19 cellular contexts compared by ENCODE assay signal in genomic region chr16:80250376-80250775, GRCh38.
"Had no signal": no experiment of that assay in that cellular context is flagged by ENCODE, and none has a peak within 500 bp of the region (broad histone marks: within the 10 kb centered on the region; RNA-seq: fewer than 3 reads in every experiment).

No MANE protein-coding gene starts in this region.

- H3K27me3 ChIP-seq: left lung, tibial nerve had no signal

- FAIRE-seq: astrocyte, bronchial epithelial cell, islet of Langerhans had no signal

- ATAC-seq: effector memory CD8-positive, alpha-beta T cell; left lung; natural killer cell treated with Interleukin-12 subunit alpha and Interleukin-12 subunit beta and Interleukin-15 and Interleukin-18, amount 100 ng/mL, for 72 hours had no signal

- H3K27ac ChIP-seq: epithelial cell of prostate, left lung, skin epidermis, tibial nerve, WERI-Rb-1 had no signal

- DNase-seq: activated CD4-positive, alpha-beta memory T cell treated with anti-CD3 and anti-CD28 coated beads for 36 hours; activated naive CD4-positive, alpha-beta T cell treated with anti-CD3 and anti-CD28 coated beads, Interleukin-2, amount 50 U/mL, for 16 hours; activated T-cell treated with anti-CD3 and anti-CD28 coated beads, Interleukin-2, amount 50 U/mL, for 24 hours; dermis blood vessel endothelial cell; effector memory CD8-positive, alpha-beta T cell; left lung; nucleus accumbens; stimulated activated CD4-positive, alpha-beta T cell treated with anti-CD3 and anti-CD28 coated beads, Interleukin-15, amount 100 ng/mL, for 24 hours; stimulated activated CD4-positive, alpha-beta T cell treated with anti-CD3 and anti-CD28 coated beads, Interleukin-4, amount 100 ng/mL, for 24 hours; stimulated activated naive CD4-positive, alpha-beta T cell; T-helper 1 cell; WERI-Rb-1 had no signal

- H3K4me1 ChIP-seq: left lung had no signal

- H3K4me3 ChIP-seq: left lung, skin epidermis, tibial nerve had no signal
